ENCODE assay signal across 20 cellular contexts in the genomic region with DNA sequence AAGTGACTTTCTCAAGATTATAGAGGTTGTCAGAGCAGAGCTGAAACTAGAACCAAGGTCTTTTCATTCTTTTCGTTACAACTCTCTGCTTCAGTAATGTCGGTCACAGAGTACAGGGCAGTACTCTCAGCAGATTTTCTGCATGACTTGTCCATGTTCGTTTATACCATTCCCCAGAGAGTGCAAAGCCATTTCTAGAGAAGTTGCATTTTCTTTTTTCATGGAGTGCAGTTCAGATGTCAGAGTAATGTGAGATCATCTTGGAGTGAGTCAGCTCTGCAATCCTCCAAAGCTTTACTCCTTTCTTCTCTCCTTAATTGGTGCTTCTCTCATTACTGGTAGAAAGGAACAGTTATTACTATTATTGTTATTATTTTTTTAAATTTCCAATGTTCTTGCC.
DNase-seq lines count a peak whose midpoint lies in the region; ATAC-seq and TF ChIP-seq lines count a peak whose summit lies in the region.
"Had no signal": no experiment of that assay in that cellular context is flagged by ENCODE, and none has a peak within 500 bp of the region (broad histone marks: within the 10 kb centered on the region; RNA-seq: fewer than 3 reads in every experiment).

No MANE protein-coding gene starts in this region.

- intact Hi-C loops in activated naive CD4-positive, alpha-beta T cell treated with anti-CD3 and anti-CD28 coated beads for 36 hours (cut with micrococcal nuclease), result no loop called here

- no peak for TF ChIP-seq CTCF in epithelial cell of esophagus (IDR thresholded peaks at IDR 0.05; ENCODE audit: insufficient read depth, low read depth, low read length, missing control alignments)

- peaks cover 3% of the 10 kb centered on the region for H3K27me3 Mint-ChIP-seq in activated naive CD4-positive, alpha-beta T cell treated with anti-CD3 and anti-CD28 coated beads for 36 hours (ENCODE audit: low read depth)

- CTCF ChIA-PET in activated naive CD4-positive, alpha-beta T cell treated with anti-CD3 and anti-CD28 coated beads for 36 hours (lab: Charles Lee), result no interaction called here

- H3K9me3 Mint-ChIP-seq in activated naive CD4-positive, alpha-beta T cell treated with anti-CD3 and anti-CD28 coated beads for 36 hours, result peaks cover 3% of the 10 kb centered on the region

- no peaks in the 10 kb centered on the region for H3K36me3 Mint-ChIP-seq in activated naive CD4-positive, alpha-beta T cell treated with anti-CD3 and anti-CD28 coated beads for 36 hours (ENCODE audit: low read depth)
- H3K36me3 Mint-ChIP-seq: CD4-positive, alpha-beta memory T cell had no signal

- H3K4me3 ChIP-seq in epithelial cell of esophagus (ENCODE audit: low read length), result no peak overlapping the region
- H3K4me3 ChIP-seq: colonic mucosa, sigmoid colon had no signal

- DNase-seq in DMS 273 (lab: John Stamatoyannopoulos, UW; ENCODE audit: unreplicated experiment), result peak; percentile 60
- peak; percentile 94 for DNase-seq in NCI-H2171 treated with DMSO at 0.1 percent for 48 hours (lab: John Stamatoyannopoulos, UW)
- peak; percentile 9 for DNase-seq in epithelial cell of esophagus (ENCODE audit: low read depth)
- DNase-seq in myocyte (ENCODE audit: low read depth), result peak; percentile 51
- no peak for DNase-seq in stimulated activated CD8-positive, alpha-beta memory T cell treated with anti-CD3 and anti-CD28 coated beads, Interleukin-4, amount 100 ng/mL, for 48 hours
- DNase-seq in activated naive CD4-positive, alpha-beta T cell treated with anti-CD3 and anti-CD28 coated beads for 36 hours, result no peak
- DNase-seq: activated CD4-positive, CD25-positive, alpha-beta regulatory T cell treated with anti-CD3 and anti-CD28 coated beads, Interleukin-2, amount 50 U/mL, for 72 hours; activated effector memory CD4-positive, alpha-beta T cell treated with Interleukin-2 at 50 U/mL for 16 hours; anterior cingulate cortex; CD4-positive, alpha-beta memory T cell; colonic mucosa; immature natural killer cell; mesendoderm; NCI-H1436 treated with DMSO at 0.1 percent for 48 hours; NCI-H226; nucleus accumbens; sigmoid colon; stimulated activated CD4-positive, alpha-beta T cell treated with anti-CD3 and anti-CD28 coated beads, Interleukin-4, amount 100 ng/mL, for 24 hours had no signal

- no peaks in the 10 kb centered on the region for H3K4me1 Mint-ChIP-seq in activated naive CD4-positive, alpha-beta T cell treated with anti-CD3 and anti-CD28 coated beads for 36 hours (ENCODE audit: low read depth)
- H3K4me1 Mint-ChIP-seq: CD4-positive, alpha-beta memory T cell; immature natural killer cell had no signal

- no peak overlapping the region for H3K4me3 Mint-ChIP-seq in activated naive CD4-positive, alpha-beta T cell treated with anti-CD3 and anti-CD28 coated beads for 36 hours
- H3K4me3 Mint-ChIP-seq: CD4-positive, alpha-beta memory T cell; immature natural killer cell had no signal

- H3K27ac Mint-ChIP-seq in activated naive CD4-positive, alpha-beta T cell treated with anti-CD3 and anti-CD28 coated beads for 36 hours, result no peak overlapping the region
- H3K27ac Mint-ChIP-seq: CD4-positive, alpha-beta memory T cell; immature natural killer cell had no signal

- ATAC-seq in HG02588 (IDR thresholded peaks at IDR 0.05; ENCODE audit: unreplicated experiment), result no peak
- no peak for ATAC-seq in HG03469 (IDR thresholded peaks at IDR 0.05; ENCODE audit: unreplicated experiment)

Comparison
In these comparisons a context has a peak if more than half of its experiments do, and no peak if none do; other contexts are left out.
1. DNase-seq: peak in DMS 273 (single experiment), NCI-H2171 treated with DMSO at 0.1 percent for 48 hours (single experiment), epithelial cell of esophagus (single experiment) and myocyte (single experiment); none in stimulated activated CD8-positive, alpha-beta memory T cell treated with anti-CD3 and anti-CD28 coated beads, Interleukin-4, amount 100 ng/mL, for 48 hours (single experiment) and activated naive CD4-positive, alpha-beta T cell treated with anti-CD3 and anti-CD28 coated beads for 36 hours (single experiment).